ENCODE assay signal across 18 cellular contexts in the genomic region with DNA sequence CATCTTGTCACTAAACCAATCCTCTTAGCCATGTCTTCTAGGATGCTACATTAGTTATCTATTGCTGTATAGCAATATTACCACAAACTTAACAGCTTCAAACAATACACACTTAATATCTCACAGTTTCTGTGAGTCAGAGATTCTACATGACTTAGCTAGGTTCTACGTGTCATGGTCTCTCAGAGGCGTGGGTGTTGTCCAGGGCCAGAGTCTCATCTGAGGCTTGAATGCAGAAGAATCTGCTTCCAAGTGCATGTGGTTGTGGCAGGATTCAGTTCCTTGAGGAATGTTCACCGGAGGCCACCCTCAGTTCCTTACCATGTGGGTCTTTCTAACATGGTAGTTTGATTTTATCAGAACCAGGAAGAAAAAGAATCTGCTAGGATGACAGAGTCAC. TPM values are rescaled to one million over a fixed set of nuclear protein-coding genes. Genes with fewer than 3 reads are reported as not detected.
DNase-seq lines count a peak whose midpoint lies in the region; FAIRE-seq and TF ChIP-seq lines count a peak whose summit lies in the region.
"Had no signal": no experiment of that assay in that cellular context is flagged by ENCODE, and none has a peak within 500 bp of the region (broad histone marks: within the 10 kb centered on the region; RNA-seq: fewer than 3 reads in every experiment).

No MANE protein-coding gene starts in this region.

- DNase-seq in AG20443 (ENCODE audit: low spot score) (peak; percentile 28), LHCN-M2 (ENCODE audit: low read depth) (peak; percentile 1), epithelial cell of esophagus (ENCODE audit: low read depth) (peak; percentile 41), trophoblast cell (peak; percentile 74 to 83), urothelium cell line (ENCODE audit: low spot score) (no peak), superior temporal gyrus (ENCODE audit: extremely low spot score) (no peak)
- DNase-seq in stimulated activated CD4-positive, alpha-beta T cell treated with anti-CD3 and anti-CD28 coated beads, Interleukin-2, amount 100 ng/mL, for 48 hours, result no peak
- DNase-seq: C1 segment of cervical spinal cord; CD8-positive, alpha-beta memory T cell; DMS79; GOT3; NCI-H1105 treated with DMSO at 0.1 percent for 48 hours; NCI-H1694 treated with DMSO at 0.1 percent for 48 hours; NCI-H510A; NCI-H774; Right ventricle myocardium superior had no signal

- H3K18ac ChIP-seq in trophoblast cell (ENCODE audit: low read length), result no peak overlapping the region

- H3K79me2 ChIP-seq in trophoblast cell (ENCODE audit: control insufficient read depth, insufficient read depth, low read length, poor library complexity), result no peaks in the 10 kb centered on the region

- no peaks in the 10 kb centered on the region for H3K36me3 ChIP-seq in trophoblast cell (ENCODE audit: control insufficient read depth in 1 of 2, insufficient read depth in 2 of 2, low read length in 2 of 2)

- H3K9me3 ChIP-seq in trophoblast cell (ENCODE audit: insufficient read depth, low read depth, low read length), result no peaks in the 10 kb centered on the region

- WGBS in trophoblast cell (ENCODE audit: extremely low coverage, insufficient coverage, insufficient read length), result no CpG with 5 or more reads among the region's 3 CpGs

- no peak overlapping the region for H3K9ac ChIP-seq in trophoblast cell (ENCODE audit: low read length)

- H3K4me2 ChIP-seq in trophoblast cell (ENCODE audit: low read length), result no peak overlapping the region

- no peak overlapping the region for H3K14ac ChIP-seq in trophoblast cell (ENCODE audit: low read length)

- H2BK5ac ChIP-seq in trophoblast cell (ENCODE audit: low read depth, low read length, poor library complexity), result no peak overlapping the region

- no peak overlapping the region for H3K23ac ChIP-seq in trophoblast cell (ENCODE audit: low read length)

- no peak overlapping the region for H4K91ac ChIP-seq in trophoblast cell (ENCODE audit: low read depth, low read length)

- H4K12ac ChIP-seq in trophoblast cell (ENCODE audit: low read depth, low read length), result no peak overlapping the region

- TF ChIP-seq CTCF in epithelial cell of esophagus (IDR thresholded peaks at IDR 0.05; ENCODE audit: insufficient read depth, low read depth, low read length, missing control alignments), result no peak

- no peak overlapping the region for H2AK5ac ChIP-seq in trophoblast cell (ENCODE audit: low read length)

- H4K8ac ChIP-seq in trophoblast cell (ENCODE audit: low read depth, low read length), result no peak overlapping the region

- no peak overlapping the region for H2AFZ ChIP-seq in trophoblast cell (ENCODE audit: insufficient read depth, low read length, poor library complexity)

- no peaks in the 10 kb centered on the region for H3K27me3 ChIP-seq in trophoblast cell (ENCODE audit: insufficient read depth, low read length)

- H3K4me1 ChIP-seq in trophoblast cell (ENCODE audit: control insufficient read depth in 1 of 2, insufficient read depth in 2 of 2, low read length in 2 of 2), result no peaks in the 10 kb centered on the region

- H3K4me3 ChIP-seq in epithelial cell of esophagus (ENCODE audit: low read length) (no peak overlapping the region), trophoblast cell (ENCODE audit: low read depth, low read length) (no peak overlapping the region)

- H3K27ac ChIP-seq in trophoblast cell (ENCODE audit: low read depth, low read length), result no peak overlapping the region

- no peaks in the 10 kb centered on the region for H3K79me1 ChIP-seq in trophoblast cell (ENCODE audit: low read length)

- no peak overlapping the region for H2BK12ac ChIP-seq in trophoblast cell (ENCODE audit: low read length)

- no peak overlapping the region for H3K4ac ChIP-seq in trophoblast cell (ENCODE audit: low read depth, low read length)

- FAIRE-seq in urothelium cell line (lab: Jason Lieb, UNC), result no peak

- no peak overlapping the region for H2BK120ac ChIP-seq in trophoblast cell (ENCODE audit: insufficient read depth, low read length, poor library complexity)

RNA-seq across cellular contexts. Expression of gene PPP1R2C, which starts 26.4 kb away (rescaled TPM):
- total RNA-seq in LHCN-M2 (2014; rRNA removed), result not detected in 2 replicates
- polyA plus RNA-seq in LHCN-M2 (2012), result not detected
- polyA plus RNA-seq in trophoblast cell (2013), result not detected in 2 replicates
- total RNA-seq: A673; CD8-positive, alpha-beta memory T cell; OCI-LY7; Right ventricle myocardium superior had no signal

Comparison
In these comparisons a context has a peak if more than half of its experiments do, and no peak if none do; other contexts are left out.
1. DNase-seq: peak in AG20443 (single experiment), LHCN-M2 (single experiment), epithelial cell of esophagus (single experiment) and trophoblast cell (2 of 2); none in stimulated activated CD4-positive, alpha-beta T cell treated with anti-CD3 and anti-CD28 coated beads, Interleukin-2, amount 100 ng/mL, for 48 hours (0 of 2), urothelium cell line (single experiment) and superior temporal gyrus (single experiment).